1 cellular context compared by ENCODE assay signal in the genomic region with DNA sequence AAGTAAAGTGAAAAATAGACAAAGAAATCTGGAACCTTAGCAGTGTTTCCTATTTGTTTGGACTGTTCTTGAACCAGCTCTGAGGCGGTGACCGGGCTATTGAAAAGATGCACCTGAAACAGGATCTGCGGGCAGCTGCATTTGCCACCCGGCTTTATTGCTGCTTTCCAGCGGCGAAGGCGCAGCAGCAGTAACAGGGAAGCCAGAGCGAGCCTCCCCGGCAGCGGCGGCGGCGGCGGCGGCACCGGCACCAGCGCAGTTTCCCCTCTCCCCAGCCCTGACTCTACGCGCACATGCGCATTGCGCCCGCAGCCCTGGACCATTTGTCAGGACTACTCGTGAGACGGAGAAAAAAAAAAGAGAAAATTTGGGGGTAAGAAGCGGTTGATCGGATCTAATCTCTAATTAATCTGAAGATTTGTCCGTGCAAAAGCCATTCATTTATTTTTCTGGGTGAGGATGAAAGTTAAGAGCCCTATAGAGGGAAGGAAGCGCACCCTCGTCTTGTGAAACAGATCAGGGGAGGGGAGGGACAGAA.
TF ChIP-seq lines count a peak whose summit lies in the region.

A gene (plus strand): TSS at position 290 of the 538 bp plus-strand sequence. CDS start 24,119 bp downstream, outside the sequence.

TF ChIP-seq in IMR-90, 13 proteins besides CTCF, POLR2A, EP300 and RAD21:
- TF ChIP-seq, protein P1, sequence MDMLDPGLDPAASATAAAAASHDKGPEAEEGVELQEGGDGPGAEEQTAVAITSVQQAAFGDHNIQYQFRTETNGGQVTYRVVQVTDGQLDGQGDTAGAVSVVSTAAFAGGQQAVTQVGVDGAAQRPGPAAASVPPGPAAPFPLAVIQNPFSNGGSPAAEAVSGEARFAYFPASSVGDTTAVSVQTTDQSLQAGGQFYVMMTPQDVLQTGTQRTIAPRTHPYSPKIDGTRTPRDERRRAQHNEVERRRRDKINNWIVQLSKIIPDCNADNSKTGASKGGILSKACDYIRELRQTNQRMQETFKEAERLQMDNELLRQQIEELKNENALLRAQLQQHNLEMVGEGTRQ (IDR thresholded peaks at IDR 0.05; ENCODE audit: low read depth, low read length) = no peak
- TF ChIP-seq, protein P2, sequence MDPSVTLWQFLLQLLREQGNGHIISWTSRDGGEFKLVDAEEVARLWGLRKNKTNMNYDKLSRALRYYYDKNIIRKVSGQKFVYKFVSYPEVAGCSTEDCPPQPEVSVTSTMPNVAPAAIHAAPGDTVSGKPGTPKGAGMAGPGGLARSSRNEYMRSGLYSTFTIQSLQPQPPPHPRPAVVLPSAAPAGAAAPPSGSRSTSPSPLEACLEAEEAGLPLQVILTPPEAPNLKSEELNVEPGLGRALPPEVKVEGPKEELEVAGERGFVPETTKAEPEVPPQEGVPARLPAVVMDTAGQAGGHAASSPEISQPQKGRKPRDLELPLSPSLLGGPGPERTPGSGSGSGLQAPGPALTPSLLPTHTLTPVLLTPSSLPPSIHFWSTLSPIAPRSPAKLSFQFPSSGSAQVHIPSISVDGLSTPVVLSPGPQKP (IDR thresholded peaks at IDR 0.05; ENCODE audit: borderline replicate concordance, low read depth, low read length) = no peak
- TF ChIP-seq CHD1 (IDR thresholded peaks at IDR 0.05; ENCODE audit: low read depth, low read length) (no peak), MAZ (IDR thresholded peaks at IDR 0.05; ENCODE audit: borderline replicate concordance, low read depth, low read length) (no peak), BHLHE40 (IDR thresholded peaks at IDR 0.05; ENCODE audit: low read depth, low read length) (no peak), SMC3 (IDR thresholded peaks at IDR 0.05; ENCODE audit: low read depth, low read length) (no peak), MAFK (IDR thresholded peaks at IDR 0.05; ENCODE audit: low read depth, low read length) (no peak), CEBPB (IDR thresholded peaks at IDR 0.05; ENCODE audit: low read depth, low read length) (no peak), FOS (IDR thresholded peaks at IDR 0.05; ENCODE audit: low read depth, low read length) (no peak), MXI1 (IDR thresholded peaks at IDR 0.05; ENCODE audit: borderline replicate concordance, low read depth, low read length) (no peak), RFX5 (IDR thresholded peaks at IDR 0.05; ENCODE audit: low read depth, low read length) (no peak), RCOR1 (IDR thresholded peaks at IDR 0.05; ENCODE audit: insufficient replicate concordance, low read length) (no peak), NFE2L2 (IDR thresholded peaks at IDR 0.05; ENCODE audit: low read depth, low read length) (no peak)
TF ChIP-seq in IMR-90: peak in this region for 0.
